In genomic region chr12:45077259-45077658, GRCh38 we compare ENCODE assay signal across 22 cellular contexts. TPM values are rescaled to one million over a fixed set of nuclear protein-coding genes. Genes with fewer than 3 reads are reported as not detected.
"Had no signal": no experiment of that assay in that cellular context is flagged by ENCODE, and none has a peak within 500 bp of the region (broad histone marks: within the 10 kb centered on the region; RNA-seq: fewer than 3 reads in every experiment).

No MANE protein-coding gene starts in this region.

- H3K9me3 Mint-ChIP-seq: activated CD4-positive, alpha-beta memory T cell treated with anti-CD3 and anti-CD28 coated beads, Interleukin-2, amount 10 ng/mL, durations not matched to agents 7 days and 5 days; activated CD4-positive, alpha-beta T cell treated with anti-CD3 and anti-CD28 coated beads, Interleukin-2, amount 10 ng/mL, durations not matched to agents 24 days and 14 days; activated naive CD4-positive, alpha-beta T cell treated with anti-CD3 and anti-CD28 coated beads, Interleukin-2, amount 10 ng/mL, durations not matched to agents 7 days and 5 days; naive thymus-derived CD8-positive, alpha-beta T cell had no signal

- H3K9ac ChIP-seq: SK-N-SH had no signal

- H3K9me3 ChIP-seq: lower lobe of right lung, SK-N-SH had no signal

- H3K4me1 ChIP-seq: lower lobe of right lung had no signal

- DNase-seq: activated CD4-positive, alpha-beta memory T cell treated with anti-CD3 and anti-CD28 coated beads, Interleukin-2, amount 10 ng/mL, durations not matched to agents 7 days and 5 days; activated CD4-positive, alpha-beta T cell treated with anti-CD3 and anti-CD28 coated beads, Interleukin-2, amount 10 ng/mL, durations not matched to agents 24 days and 14 days; activated effector memory CD4-positive, alpha-beta T cell treated with anti-CD3 and anti-CD28 coated beads, Interleukin-2, amount 50 U/mL, for 16 hours; activated naive CD4-positive, alpha-beta T cell treated with anti-CD3 and anti-CD28 coated beads, Interleukin-2, amount 10 ng/mL, durations not matched to agents 7 days and 5 days; amygdala; cerebellar nuclear complex; effector CD4-positive, alpha-beta T cell; lower lobe of right lung; naive thymus-derived CD8-positive, alpha-beta T cell; SK-N-SH; stimulated activated CD4-positive, alpha-beta T cell treated with anti-CD3 and anti-CD28 coated beads, Interleukin-4, amount 100 ng/mL, for 24 hours; stimulated activated naive CD8-positive, alpha-beta T cell treated with anti-CD3 and anti-CD28 coated beads, Interleukin-15, Interleukin-2, amounts not matched to agents 100 U/mL and 50 U/mL, for 24 hours; T-helper 2 cell had no signal

- H3K27ac Mint-ChIP-seq: activated CD4-positive, alpha-beta memory T cell treated with anti-CD3 and anti-CD28 coated beads, Interleukin-2, amount 10 ng/mL, durations not matched to agents 7 days and 5 days; activated CD4-positive, alpha-beta T cell treated with anti-CD3 and anti-CD28 coated beads, Interleukin-2, amount 10 ng/mL, durations not matched to agents 24 days and 14 days; activated naive CD4-positive, alpha-beta T cell treated with anti-CD3 and anti-CD28 coated beads, Interleukin-2, amount 10 ng/mL, durations not matched to agents 7 days and 5 days; naive thymus-derived CD8-positive, alpha-beta T cell; progenitor cell of endocrine pancreas had no signal

- ATAC-seq: activated CD4-positive, CD25-positive, alpha-beta regulatory T cell treated with anti-CD3 and anti-CD28 coated beads, Interleukin-2, amount 50 U/mL, for 24 hours; lower lobe of right lung; naive thymus-derived CD8-positive, alpha-beta T cell; stimulated activated naive CD8-positive, alpha-beta T cell treated with anti-CD3 and anti-CD28 coated beads, Interleukin-15, Interleukin-2, amounts not matched to agents 100 U/mL and 50 U/mL, for 24 hours had no signal

- H3K36me3 ChIP-seq: lower lobe of right lung had no signal

- H3K4me2 ChIP-seq: hepatocyte, SK-N-SH had no signal

- H3K36me3 Mint-ChIP-seq: activated naive CD4-positive, alpha-beta T cell treated with anti-CD3 and anti-CD28 coated beads, Interleukin-2, amount 10 ng/mL, durations not matched to agents 7 days and 5 days; naive thymus-derived CD8-positive, alpha-beta T cell had no signal

- H3K27ac ChIP-seq: hepatocyte, lower lobe of right lung had no signal

- H3K4me3 ChIP-seq: hepatocyte, lower lobe of right lung had no signal

- H3K4me3 Mint-ChIP-seq: activated CD4-positive, alpha-beta memory T cell treated with anti-CD3 and anti-CD28 coated beads, Interleukin-2, amount 10 ng/mL, durations not matched to agents 7 days and 5 days; activated CD4-positive, alpha-beta T cell treated with anti-CD3 and anti-CD28 coated beads, Interleukin-2, amount 10 ng/mL, durations not matched to agents 24 days and 14 days; activated naive CD4-positive, alpha-beta T cell treated with anti-CD3 and anti-CD28 coated beads, Interleukin-2, amount 10 ng/mL, durations not matched to agents 7 days and 5 days; naive thymus-derived CD8-positive, alpha-beta T cell had no signal

- H2AFZ ChIP-seq: hepatocyte had no signal

- H3K27me3 ChIP-seq: hepatocyte had no signal

- H3K4me1 Mint-ChIP-seq: activated CD4-positive, alpha-beta memory T cell treated with anti-CD3 and anti-CD28 coated beads, Interleukin-2, amount 10 ng/mL, durations not matched to agents 7 days and 5 days; activated CD4-positive, alpha-beta T cell treated with anti-CD3 and anti-CD28 coated beads, Interleukin-2, amount 10 ng/mL, durations not matched to agents 24 days and 14 days; activated naive CD4-positive, alpha-beta T cell treated with anti-CD3 and anti-CD28 coated beads, Interleukin-2, amount 10 ng/mL, durations not matched to agents 7 days and 5 days; naive thymus-derived CD8-positive, alpha-beta T cell had no signal

- H3K27me3 Mint-ChIP-seq: progenitor cell of endocrine pancreas had no signal

RNA-seq across cellular contexts. Expression of gene DBX2, which starts 26.4 kb away (rescaled TPM):
- total RNA-seq: activated CD4-positive, alpha-beta memory T cell treated with anti-CD3 and anti-CD28 coated beads, Interleukin-2, amount 10 ng/mL, durations not matched to agents 7 days and 5 days; activated CD4-positive, alpha-beta T cell treated with anti-CD3 and anti-CD28 coated beads, Interleukin-2, amount 10 ng/mL, durations not matched to agents 24 days and 14 days; bronchial epithelial cell; epithelial cell of proximal tubule; fibroblast of villous mesenchyme; glomerular endothelial cell; hepatocyte; naive thymus-derived CD8-positive, alpha-beta T cell; progenitor cell of endocrine pancreas had no signal
- polyA plus RNA-seq: hepatocyte; keratinocyte; naive thymus-derived CD8-positive, alpha-beta T cell; SK-N-SH; thymus had no signal
